ENCODE assay signal across 18 cellular contexts in the genomic region with DNA sequence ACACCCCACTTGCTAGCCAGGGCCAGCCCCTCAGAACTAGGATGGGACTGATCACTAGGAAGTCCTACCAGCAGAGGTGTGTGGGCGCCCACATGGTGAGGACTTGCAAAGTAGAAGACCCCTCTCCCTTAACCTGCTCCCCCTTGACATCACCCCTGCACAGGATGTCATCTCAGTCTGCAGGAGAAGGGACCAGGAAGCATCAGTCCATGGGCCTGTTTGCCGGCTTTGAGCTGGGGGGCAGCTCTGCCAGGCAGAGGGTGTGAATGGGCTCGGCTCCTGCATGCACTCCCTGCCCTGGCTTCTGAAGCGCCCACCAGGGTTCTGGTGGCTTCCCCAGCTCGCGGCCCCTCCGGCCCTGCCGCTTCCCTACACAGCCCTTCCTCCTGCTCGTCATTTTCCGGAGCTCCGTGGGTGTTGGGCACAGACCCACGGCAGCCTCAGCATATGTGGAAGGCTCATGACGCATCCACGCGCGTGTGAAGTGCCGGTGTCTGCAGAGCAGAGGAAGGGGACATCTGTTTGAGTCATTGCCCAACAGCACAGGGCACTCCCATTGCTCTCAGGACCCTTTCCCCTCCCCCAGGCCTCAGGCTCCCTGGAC. TPM values are rescaled to one million over a fixed set of nuclear protein-coding genes. Genes with fewer than 3 reads are reported as not detected.
DNase-seq lines count a peak whose midpoint lies in the region; ATAC-seq, FAIRE-seq and TF ChIP-seq lines count a peak whose summit lies in the region.
"Had no signal": no experiment of that assay in that cellular context is flagged by ENCODE, and none has a peak within 500 bp of the region (broad histone marks: within the 10 kb centered on the region; RNA-seq: fewer than 3 reads in every experiment).

No MANE protein-coding gene starts in this region.

- H3K79me2 ChIP-seq in K562 (ENCODE audit: control insufficient read depth, insufficient read depth, low read length), result peaks cover 22% of the 10 kb centered on the region

- CTCF ChIA-PET in K562 (lab: Yijun Ruan, JAX; ENCODE audit: low intra/inter-chr PET ratio), result interaction anchor here (0.7 kb wide), 1 partner anchor 21 kb away, joined by 5 read pairs; no protein-coding TSS in a partner anchor

- H3K14ac ChIP-seq in mesenchymal stem cell (ENCODE audit: low read length in 2 of 2), result no peak overlapping the region

- no peak for TF ChIP-seq CTCF in K562 (IDR thresholded peaks at IDR 0.05 in 2 of 3, conservative IDR thresholded peaks at IDR 0.05 in 1 of 3; ENCODE audit: insufficient read depth in 2 of 3, low read depth in 1 of 3, low read length in 3 of 3)
- TF ChIP-seq CTCF in right atrium auricular region (IDR thresholded peaks at IDR 0.05), result no peak

- H3K9me3 ChIP-seq in K562 (replicated peaks; ENCODE audit: control insufficient read depth, insufficient read depth, low read depth, low read length) (no peaks in the 10 kb centered on the region), right atrium auricular region (no peaks in the 10 kb centered on the region), mesenchymal stem cell (ENCODE audit: control insufficient read depth, low read length) (no peaks in the 10 kb centered on the region)

- no TSS peak for BruUV-seq in K562 (replicated peaks; lab: Mats Ljungman, UMichigan)

- no peak overlapping the region for H3K4ac ChIP-seq in mesenchymal stem cell (ENCODE audit: low read depth in 1 of 2, low read length in 2 of 2)

- H3K4me2 ChIP-seq in K562 (ENCODE audit: insufficient read depth, low read length), result no peak overlapping the region
- H3K4me2 ChIP-seq in mesenchymal stem cell (ENCODE audit: low read length, poor library complexity, severe bottlenecking), result no peak overlapping the region
- H3K4me2 ChIP-seq: PC-9 had no signal

- H2BK12ac ChIP-seq in mesenchymal stem cell (ENCODE audit: low read length in 2 of 2), result no peak overlapping the region

- H4K8ac ChIP-seq in mesenchymal stem cell (ENCODE audit: low read length), result no peak overlapping the region

- no peak overlapping the region for H4K91ac ChIP-seq in mesenchymal stem cell (ENCODE audit: low read length)

- no peak overlapping the region for H2BK15ac ChIP-seq in mesenchymal stem cell (ENCODE audit: low read depth, poor library complexity, severe bottlenecking)

- no peak overlapping the region for H2BK5ac ChIP-seq in mesenchymal stem cell (ENCODE audit: low read depth, low read length, poor library complexity, severe bottlenecking)

- H3K4me3 ChIP-seq in K562, result no peak overlapping the region
- H3K4me3 ChIP-seq in right atrium auricular region, result no peak overlapping the region
- no peak overlapping the region for H3K4me3 ChIP-seq in mesenchymal stem cell (ENCODE audit: insufficient read depth in 1 of 2, low read depth in 1 of 2, low read length in 2 of 2)
- H3K4me3 ChIP-seq: PC-9 had no signal

- no peaks in the 10 kb centered on the region for H3K79me1 ChIP-seq in mesenchymal stem cell (replicated peaks; ENCODE audit: low read length, poor library complexity, severe bottlenecking)

- H2BK120ac ChIP-seq in mesenchymal stem cell (ENCODE audit: low read depth, low read length), result no peak overlapping the region

- H3K4me1 ChIP-seq in K562 (replicated peaks in 1 of 2; ENCODE audit: control insufficient read depth in 2 of 2, insufficient read depth in 2 of 2, low read length in 2 of 2), result peaks cover 17 to 60% of the 10 kb centered on the region in 2 experiments
- peaks cover 0 to 43% of the 10 kb centered on the region in 2 donors for H3K4me1 ChIP-seq in right atrium auricular region
- peaks cover 23% of the 10 kb centered on the region for H3K4me1 ChIP-seq in mesenchymal stem cell (ENCODE audit: control insufficient read depth, insufficient read depth, low read depth, low read length)

- intact Hi-C loops in K562 (cut with micrococcal nuclease), result loop anchor here (5.0 kb wide), 1 partner anchor 168 kb away; no protein-coding TSS in a partner anchor

- H4K20me1 ChIP-seq in K562 (replicated peaks; ENCODE audit: control insufficient read depth, insufficient read depth, low read length), result no peaks in the 10 kb centered on the region

- no peak overlapping the region for H2AK5ac ChIP-seq in mesenchymal stem cell (ENCODE audit: low read length, severe bottlenecking)

- TF ChIP-seq EP300 in K562 (IDR thresholded peaks at IDR 0.05; ENCODE audit: low read length), result no peak

- no peak overlapping the region for H3K18ac ChIP-seq in mesenchymal stem cell (ENCODE audit: low read depth in 1 of 2, low read length in 2 of 2)

- POLR2A ChIA-PET in K562 (lab: Yijun Ruan, JAX), result interaction anchor here (0.6 to 2.7 kb wide), 10 partner anchors 10 to 217 kb away, joined by 3 to 12 read pairs (median 4); a partner anchor contains a TSS

- no peak for TF ChIP-seq RAD21 in K562 (CRISPR knock-in tag; conservative IDR thresholded peaks at IDR 0.05 in 1 of 2, IDR thresholded peaks at IDR 0.05 in 1 of 2)

- FAIRE-seq in K562 (lab: Jason Lieb, UNC), result no peak
- FAIRE-seq: G401.6, HTR-8/SVneo had no signal

- TF ChIP-seq POLR2A in K562 (conservative IDR thresholded peaks at IDR 0.05), result no peak

- ATAC-seq in K562, result no peak
- ATAC-seq in HG03457 (IDR thresholded peaks at IDR 0.05; ENCODE audit: unreplicated experiment), result no peak

- peaks cover 8% of the 10 kb centered on the region for H3K9me1 ChIP-seq in K562 (ENCODE audit: control insufficient read depth, insufficient read depth, low read length)

- H3K27ac ChIP-seq in K562 (ENCODE audit: extremely low read depth, low read depth, low read length), result no peak overlapping the region
- H3K27ac ChIP-seq in right atrium auricular region, result peak overlapping the region; percentile 84 to 87
- H3K27ac ChIP-seq in mesenchymal stem cell (ENCODE audit: low read length, poor library complexity, severe bottlenecking), result no peak overlapping the region
- H3K27ac ChIP-seq: PC-9 had no signal

- no peak overlapping the region for H3K9ac ChIP-seq in K562 (ENCODE audit: insufficient read depth in 1 of 2, low read depth in 2 of 2, low read length in 2 of 2)
- H3K9ac ChIP-seq in mesenchymal stem cell (ENCODE audit: low read length), result no peak overlapping the region

- peaks cover 2% of the 10 kb centered on the region; the same call in 1 of the 3 replicates for H3K36me3 ChIP-seq in K562 (ENCODE audit: control insufficient read depth, insufficient read depth, low read length)
- no peaks in the 10 kb centered on the region for H3K36me3 ChIP-seq in right atrium auricular region
- H3K36me3 ChIP-seq in mesenchymal stem cell (ENCODE audit: control insufficient read depth in 1 of 2, insufficient read depth in 2 of 2, low read depth in 1 of 2, low read length in 2 of 2), result no peaks in the 10 kb centered on the region

- peak; percentile 37 for DNase-seq in AG20443 (ENCODE audit: low spot score)
- DNase-seq in CD1c-positive myeloid dendritic cell (ENCODE audit: extremely low spot score), result peak; percentile 76
- DNase-seq in K562 (ENCODE audit: extremely low read depth in 1 of 4, low spot score in 3 of 4), result peak in 1 of 4 experiments; percentile 39
- no peak for DNase-seq in right atrium auricular region (ENCODE audit: low spot score)
- DNase-seq in HT-29 (ENCODE audit: low spot score), result no peak
- no peak for DNase-seq in mesenchymal stem cell
- DNase-seq in mesenteric fat pad (ENCODE audit: low spot score), result no peak
- DNase-seq: DND-41, HCEC 1CT, KBM-7, NCI-H1436, NCI-H2029 treated with DMSO at 0.1 percent for 48 hours, NCI-H510A, NCI-H774, PC-9 had no signal

- in situ Hi-C loops in K562 (cut with MboI), result no loop called here

- H3K23ac ChIP-seq in mesenchymal stem cell (ENCODE audit: low read length in 2 of 2), result no peak overlapping the region

- H2AFZ ChIP-seq in K562 (ENCODE audit: low read depth, low read length) (peak overlapping the region; percentile 92), mesenchymal stem cell (ENCODE audit: low read depth, low read length) (no peak overlapping the region)
- H2AFZ ChIP-seq: PC-9 had no signal

- peaks cover 3 to 13% of the 10 kb centered on the region in 2 experiments; a peak in 3 of 5 replicates for H3K27me3 ChIP-seq in K562 (ENCODE audit: control insufficient read depth in 2 of 2, insufficient read depth in 2 of 2, low read length in 2 of 2)
- no peaks in the 10 kb centered on the region for H3K27me3 ChIP-seq in right atrium auricular region
- H3K27me3 ChIP-seq in mesenchymal stem cell (ENCODE audit: control insufficient read depth in 1 of 2, insufficient read depth in 1 of 2, low read length in 2 of 2), result peaks cover 60 to 68% of the 10 kb centered on the region in 2 experiments

- 74% methylated on average over 17 of the region's 17 CpGs for WGBS in K562 (ENCODE audit: insufficient coverage, low coverage, missing lambda C conversion rate)
- WGBS in mesenchymal stem cell, result 78% methylated on average over 17 of the region's 17 CpGs

RNA-seq across cellular contexts. Expression of a gene that starts 3.7 kb away (rescaled TPM):
- 38.6 and 86.5 TPM in 2 replicates for total RNA-seq in K562 (2011; cell fraction: chromatin; rRNA removed; ENCODE audit: low replicate concordance)
- 61.2 and 70.5 TPM in 2 replicates for total RNA-seq in K562 (2011; cell fraction: nucleolus; rRNA removed)
- 59.7 and 74.0 TPM in 2 replicates for total RNA-seq in K562 (2011; cell fraction: nucleoplasm; rRNA removed)
- total RNA-seq in K562 (2014; rRNA removed) (55.5 and 85.8 TPM in 2 replicates), K562 (2014; rRNA removed; fragmentation: Illumina TruSeq; extraction: Trizol) (23.7 and 28.6 TPM in 2 replicates), K562 (2015; rRNA removed; fragmentation: Illumina TruSeq; extraction: Trizol) (55.6 and 55.9 TPM in 2 replicates), K562 (2021) (103 and 105 TPM in 2 replicates), right atrium auricular region (10 to 100 TPM; 31.8 to 55.3 TPM), mesenteric fat pad (6.3 TPM)
- polyA plus RNA-seq in K562 (2011; rRNA removed) (29.9 and 50.1 TPM in 2 replicates), K562 (2014; fragmentation: Illumina TruSeq; extraction: Trizol) (65.0 and 68.7 TPM in 2 replicates), K562 (2014; fragmentation: Nextera tagmentation; extraction: Ambion mirVana) (1 to 10 TPM in 1 of 2 experiments, under 1 TPM in 1; 0.56 to 1.2 TPM), K562 (2014; rRNA removed) (55.2 and 59.6 TPM in 2 replicates)
- 60.0 and 102 TPM in 2 replicates for polyA plus RNA-seq in K562 (2011; cell fraction: cytosol; rRNA removed)
- 43.9 and 60.4 TPM in 2 replicates for polyA plus RNA-seq in K562 (2011; cell fraction: nucleus; rRNA removed)
- polyA plus RNA-seq in K562 (2012), result 66.9 and 81.0 TPM in 2 replicates
- polyA minus RNA-seq in K562 (2011; rRNA and poly(A)+ RNA removed), result 23.2 and 33.4 TPM in 2 replicates
- 57.5 and 69.4 TPM in 2 replicates for polyA minus RNA-seq in K562 (2011; cell fraction: cytosol; rRNA and poly(A)+ RNA removed)
- polyA minus RNA-seq in K562 (2011; cell fraction: nucleus; rRNA and poly(A)+ RNA removed), result 13.3 and 20.8 TPM in 2 replicates
- total RNA-seq in HT-29 (2014; rRNA removed; shearing (Covaris generic)), result 0.57 and 1.2 TPM in 2 replicates
- 0.72 TPM for polyA plus RNA-seq in mesenchymal stem cell (2013, experiment 1 of 2)
- polyA plus RNA-seq in mesenchymal stem cell (2013, experiment 2 of 2), result 0.75 TPM

RNA-seq across cellular contexts. Expression of a gene that starts 9.5 kb away (rescaled TPM):
- 0.49 TPM in 1 of 2 replicates, not detected in the other for total RNA-seq in K562 (2011; cell fraction: chromatin; rRNA removed; ENCODE audit: low replicate concordance)
- 1.1 and 1.2 TPM in 2 replicates for total RNA-seq in K562 (2011; cell fraction: nucleolus; rRNA removed)
- 0.66 and 0.99 TPM in 2 replicates for total RNA-seq in K562 (2011; cell fraction: nucleoplasm; rRNA removed)
- total RNA-seq in K562 (2014; rRNA removed) (0.23 and 0.65 TPM in 2 replicates), K562 (2014; rRNA removed; fragmentation: Illumina TruSeq; extraction: Trizol) (not detected in 2 replicates), K562 (2015; rRNA removed; fragmentation: Illumina TruSeq; extraction: Trizol) (0.18 and 0.30 TPM in 2 replicates), K562 (2021) (0.56 and 0.93 TPM in 2 replicates), right atrium auricular region (100 to 1,000 TPM; 124 to 216 TPM), mesenteric fat pad (13.9 TPM)
- polyA plus RNA-seq in K562 (2011; rRNA removed) (0.18 and 0.41 TPM in 2 replicates), K562 (2014; fragmentation: Illumina TruSeq; extraction: Trizol) (0.09 and 0.37 TPM in 2 replicates), K562 (2014; fragmentation: Nextera tagmentation; extraction: Ambion mirVana) (not detected), K562 (2014; rRNA removed) (0.86 TPM in 1 of 2 replicates, not detected in the other)
- 0.48 and 0.50 TPM in 2 replicates for polyA plus RNA-seq in K562 (2011; cell fraction: cytosol; rRNA removed)
- polyA plus RNA-seq in K562 (2011; cell fraction: nucleus; rRNA removed), result 0.68 and 0.87 TPM in 2 replicates
- polyA plus RNA-seq in K562 (2012), result 0.64 and 1.3 TPM in 2 replicates
- 0.09 and 0.11 TPM in 2 replicates for polyA minus RNA-seq in K562 (2011; rRNA and poly(A)+ RNA removed)
- polyA minus RNA-seq in K562 (2011; cell fraction: cytosol; rRNA and poly(A)+ RNA removed), result not detected in 2 replicates
- 0.13 and 1.00 TPM in 2 replicates for polyA minus RNA-seq in K562 (2011; cell fraction: nucleus; rRNA and poly(A)+ RNA removed)
- total RNA-seq in HT-29 (2014; rRNA removed; shearing (Covaris generic)), result not detected in 2 replicates
- polyA plus RNA-seq in mesenchymal stem cell (2013, experiment 1 of 2), result 0.17 TPM
- polyA plus RNA-seq in mesenchymal stem cell (2013, experiment 2 of 2), result 0.14 TPM
- total RNA-seq: PC-9 had no signal

Comparison
In these comparisons a context has a peak if more than half of its experiments do, and no peak if none do; other contexts are left out.
1. DNase-seq: peak in AG20443 (single experiment) and CD1c-positive myeloid dendritic cell (single experiment); none in right atrium auricular region (single experiment), HT-29 (single experiment), mesenchymal stem cell (single experiment) and mesenteric fat pad (single experiment).
2. H3K27ac ChIP-seq: peak in right atrium auricular region (2 of 2); none in K562 (single experiment) and mesenchymal stem cell (single experiment).